1 cellular context compared by ENCODE assay signal in the genomic region with DNA sequence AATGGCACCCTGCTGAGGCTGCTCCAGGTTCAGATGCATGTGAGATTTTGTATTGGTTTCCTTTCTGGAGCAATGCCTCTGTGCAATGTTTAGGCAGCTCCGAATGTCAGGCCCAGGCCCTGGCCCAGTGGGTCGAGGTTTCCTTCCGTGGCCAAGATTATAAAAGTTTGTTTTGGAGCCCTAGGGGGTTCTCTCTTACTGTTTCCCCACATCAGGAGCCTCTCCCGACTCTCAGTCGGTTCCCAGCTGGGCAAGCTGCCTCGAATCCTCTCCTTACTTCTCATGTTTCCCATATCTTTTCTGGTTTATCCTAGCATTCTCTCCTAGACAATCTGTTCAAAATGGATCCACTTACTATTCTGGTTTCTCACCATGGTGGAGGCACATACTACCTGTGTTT.
TF ChIP-seq lines count a peak whose summit lies in the region.

No MANE protein-coding gene starts in this region.

TF ChIP-seq in IMR-90, 13 proteins besides CTCF, POLR2A, EP300 and RAD21:
- TF ChIP-seq RCOR1 (IDR thresholded peaks at IDR 0.05; ENCODE audit: insufficient replicate concordance, low read length) (no peak), MAFK (IDR thresholded peaks at IDR 0.05; ENCODE audit: low read depth, low read length) (no peak), CEBPB (IDR thresholded peaks at IDR 0.05; ENCODE audit: low read depth, low read length) (no peak), SMC3 (IDR thresholded peaks at IDR 0.05; ENCODE audit: low read depth, low read length) (no peak), MXI1 (IDR thresholded peaks at IDR 0.05; ENCODE audit: borderline replicate concordance, low read depth, low read length) (no peak), MAZ (IDR thresholded peaks at IDR 0.05; ENCODE audit: borderline replicate concordance, low read depth, low read length) (no peak), BHLHE40 (IDR thresholded peaks at IDR 0.05; ENCODE audit: low read depth, low read length) (no peak), NFE2L2 (IDR thresholded peaks at IDR 0.05; ENCODE audit: low read depth, low read length) (no peak), USF2 (IDR thresholded peaks at IDR 0.05; ENCODE audit: low read depth, low read length) (no peak), CHD1 (IDR thresholded peaks at IDR 0.05; ENCODE audit: low read depth, low read length) (no peak), RFX5 (IDR thresholded peaks at IDR 0.05; ENCODE audit: low read depth, low read length) (no peak), FOS (IDR thresholded peaks at IDR 0.05; ENCODE audit: low read depth, low read length) (no peak)
- TF ChIP-seq, protein P1, sequence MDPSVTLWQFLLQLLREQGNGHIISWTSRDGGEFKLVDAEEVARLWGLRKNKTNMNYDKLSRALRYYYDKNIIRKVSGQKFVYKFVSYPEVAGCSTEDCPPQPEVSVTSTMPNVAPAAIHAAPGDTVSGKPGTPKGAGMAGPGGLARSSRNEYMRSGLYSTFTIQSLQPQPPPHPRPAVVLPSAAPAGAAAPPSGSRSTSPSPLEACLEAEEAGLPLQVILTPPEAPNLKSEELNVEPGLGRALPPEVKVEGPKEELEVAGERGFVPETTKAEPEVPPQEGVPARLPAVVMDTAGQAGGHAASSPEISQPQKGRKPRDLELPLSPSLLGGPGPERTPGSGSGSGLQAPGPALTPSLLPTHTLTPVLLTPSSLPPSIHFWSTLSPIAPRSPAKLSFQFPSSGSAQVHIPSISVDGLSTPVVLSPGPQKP (IDR thresholded peaks at IDR 0.05; ENCODE audit: borderline replicate concordance, low read depth, low read length) = no peak
